ENCODE assay signal across 27 cellular contexts in genomic region chr6:125316621-125317020, GRCh38. TPM values are rescaled to one million over a fixed set of nuclear protein-coding genes. Genes with fewer than 3 reads are reported as not detected.
A peak's percentile ranks its signal among the peaks of the same experiment; 100 is the strongest.
DNase-seq lines count a peak whose midpoint lies in the region; ATAC-seq, FAIRE-seq and TF ChIP-seq lines count a peak whose summit lies in the region.
"Had no signal": no experiment of that assay in that cellular context is flagged by ENCODE, and none has a peak within 500 bp of the region (broad histone marks: within the 10 kb centered on the region; RNA-seq: fewer than 3 reads in every experiment).

No MANE protein-coding gene starts in this region.

- DNase-seq in C1 segment of cervical spinal cord (lab: John Stamatoyannopoulos, UW): peak in 12 of 14 donors; percentile 19 to 89 (median 71)
- no peak for DNase-seq in astrocyte (ENCODE audit: low read depth)
- peak; percentile 77 to 87 for DNase-seq in hippocampal formation (lab: John Stamatoyannopoulos, UW)
- no peak for DNase-seq in osteoblast (ENCODE audit: insufficient read length, low spot score, missing footprints)
- DNase-seq in SIG-M5 treated with dmso at 0.1 percent for 504 hours (lab: John Stamatoyannopoulos, UW; ENCODE audit: unreplicated experiment): no peak
- DNase-seq in stimulated activated effector memory CD8-positive, alpha-beta T cell treated with anti-CD3 and anti-CD28 coated beads, Interleukin-12 subunit alpha, Interleukin-12 subunit beta, amount 100 ng/mL, for 72 hours (ENCODE audit: low spot score in 2 of 2): no peak
- no peak for DNase-seq in dermis blood vessel endothelial cell
- no peak for DNase-seq in MG63
- DNase-seq: activated CD4-positive, CD25-positive, alpha-beta regulatory T cell treated with anti-CD3 and anti-CD28 coated beads, Interleukin-2, amount 50 U/mL, for 72 hours; activated naive CD4-positive, alpha-beta T cell treated with anti-CD3 and anti-CD28 coated beads, Interleukin-2, amount 10 ng/mL, durations not matched to agents 7 days and 5 days; activated T-cell treated with anti-CD3 and anti-CD28 coated beads, Interleukin-2, amount 50 U/mL, for 24 hours; BE2C; Caco-2; endodermal cell; esophagus squamous epithelium; left colon; mucosa of descending colon; MV-4-11; NCI-H1694; NCI-H2171 treated with DMSO at 0.1 percent for 48 hours; NCI-H526 treated with DMSO at 0.1 percent for 48 hours; stimulated activated CD4-positive, alpha-beta T cell treated with anti-CD3 and anti-CD28 coated beads, Interleukin-4, amount 100 ng/mL, for 24 hours; stimulated activated naive CD8-positive, alpha-beta T cell treated with anti-CD3 and anti-CD28 coated beads, Interleukin-15, Interleukin-2, amounts not matched to agents 100 U/mL and 50 U/mL, for 24 hours; SW 1271; upper lobe of left lung had no signal

- ATAC-seq in stimulated activated effector memory CD8-positive, alpha-beta T cell treated with anti-CD3 and anti-CD28 coated beads, Interleukin-12 subunit alpha, Interleukin-12 subunit beta, amount 100 ng/mL, for 72 hours: no peak
- ATAC-seq: left colon; mucosa of descending colon; stimulated activated naive CD8-positive, alpha-beta T cell treated with anti-CD3 and anti-CD28 coated beads, Interleukin-15, Interleukin-2, amounts not matched to agents 100 U/mL and 50 U/mL, for 24 hours had no signal

- no peak for FAIRE-seq in astrocyte (lab: Jason Lieb, UNC)
- FAIRE-seq: A204.1 had no signal

- H3K4me3 ChIP-seq in astrocyte (ENCODE audit: insufficient read depth, low read depth, low read length): no peak overlapping the region
- no peak overlapping the region for H3K4me3 ChIP-seq in osteoblast (ENCODE audit: insufficient read depth, low read length)
- H3K4me3 ChIP-seq in MG63: no peak overlapping the region
- H3K4me3 ChIP-seq: esophagus squamous epithelium, mucosa of descending colon, upper lobe of left lung had no signal

- H3K4me1 Mint-ChIP-seq in astrocyte (ENCODE audit: low read depth, unreplicated experiment): no peaks in the 10 kb centered on the region
- H3K4me1 Mint-ChIP-seq in stimulated activated effector memory CD8-positive, alpha-beta T cell treated with anti-CD3 and anti-CD28 coated beads, Interleukin-12 subunit alpha, Interleukin-12 subunit beta, amount 100 ng/mL, for 72 hours: no peaks in the 10 kb centered on the region
- H3K4me1 Mint-ChIP-seq: activated naive CD4-positive, alpha-beta T cell treated with anti-CD3 and anti-CD28 coated beads, Interleukin-2, amount 10 ng/mL, durations not matched to agents 7 days and 5 days; endodermal cell had no signal

- TF ChIP-seq CTCF in astrocyte (IDR thresholded peaks at IDR 0.05; ENCODE audit: insufficient read depth, low read depth, low read length) (no peak), osteoblast (IDR thresholded peaks at IDR 0.05; ENCODE audit: extremely low read depth, low read depth, low read length) (no peak)

- H3K4me1 ChIP-seq in astrocyte (ENCODE audit: insufficient read depth, low read length): no peaks in the 10 kb centered on the region
- H3K4me1 ChIP-seq in osteoblast (ENCODE audit: insufficient read depth, low read length): no peaks in the 10 kb centered on the region
- H3K4me1 ChIP-seq: BE2C, Caco-2, esophagus squamous epithelium, upper lobe of left lung had no signal

- no peaks in the 10 kb centered on the region for H3K79me2 ChIP-seq in astrocyte (ENCODE audit: insufficient read depth, low read length)
- no peaks in the 10 kb centered on the region for H3K79me2 ChIP-seq in osteoblast (ENCODE audit: insufficient read depth, low read length)

- H4K20me1 ChIP-seq in astrocyte (ENCODE audit: insufficient read depth, low read length) (no peaks in the 10 kb centered on the region), osteoblast (ENCODE audit: insufficient read depth, low read length) (no peaks in the 10 kb centered on the region)

- H3K36me3 Mint-ChIP-seq in astrocyte (ENCODE audit: low read depth, unreplicated experiment): no peaks in the 10 kb centered on the region
- peaks cover 6% of the 10 kb centered on the region for H3K36me3 Mint-ChIP-seq in stimulated activated effector memory CD8-positive, alpha-beta T cell treated with anti-CD3 and anti-CD28 coated beads, Interleukin-12 subunit alpha, Interleukin-12 subunit beta, amount 100 ng/mL, for 72 hours
- H3K36me3 Mint-ChIP-seq: activated naive CD4-positive, alpha-beta T cell treated with anti-CD3 and anti-CD28 coated beads, Interleukin-2, amount 10 ng/mL, durations not matched to agents 7 days and 5 days had no signal

- H3K27ac ChIP-seq in astrocyte (ENCODE audit: low read depth, low read length) (no peak overlapping the region), osteoblast (ENCODE audit: low read depth, low read length) (no peak overlapping the region)
- H3K27ac ChIP-seq: esophagus squamous epithelium, KMS-11, upper lobe of left lung had no signal

- H3K27me3 Mint-ChIP-seq in astrocyte (ENCODE audit: low read depth, unreplicated experiment): no peaks in the 10 kb centered on the region
- H3K27me3 Mint-ChIP-seq: activated naive CD4-positive, alpha-beta T cell treated with anti-CD3 and anti-CD28 coated beads, Interleukin-2, amount 10 ng/mL, durations not matched to agents 7 days and 5 days had no signal

- H3K27me3 ChIP-seq in astrocyte (ENCODE audit: insufficient read depth, low read length): no peaks in the 10 kb centered on the region
- H3K27me3 ChIP-seq in osteoblast (ENCODE audit: insufficient read depth, low read length): peaks cover 6% of the 10 kb centered on the region
- no peaks in the 10 kb centered on the region for H3K27me3 ChIP-seq in MG63
- H3K27me3 ChIP-seq: upper lobe of left lung had no signal

- H3K36me3 ChIP-seq in astrocyte (ENCODE audit: insufficient read depth, low read length) (no peaks in the 10 kb centered on the region), osteoblast (ENCODE audit: insufficient read depth, low read length) (no peaks in the 10 kb centered on the region), MG63 (no peaks in the 10 kb centered on the region)
- H3K36me3 ChIP-seq: BE2C, esophagus squamous epithelium, upper lobe of left lung had no signal

- H3K9me3 ChIP-seq in astrocyte (ENCODE audit: insufficient read depth, low read depth, low read length): no peaks in the 10 kb centered on the region
- H3K9me3 ChIP-seq in osteoblast (ENCODE audit: low read depth, low read length): no peaks in the 10 kb centered on the region
- H3K9me3 ChIP-seq in MG63: no peaks in the 10 kb centered on the region
- H3K9me3 ChIP-seq: BE2C, Caco-2, esophagus squamous epithelium, mucosa of descending colon, upper lobe of left lung had no signal

- no peak overlapping the region for H3K4me3 Mint-ChIP-seq in astrocyte (ENCODE audit: unreplicated experiment)
- no peak overlapping the region for H3K4me3 Mint-ChIP-seq in stimulated activated effector memory CD8-positive, alpha-beta T cell treated with anti-CD3 and anti-CD28 coated beads, Interleukin-12 subunit alpha, Interleukin-12 subunit beta, amount 100 ng/mL, for 72 hours
- H3K4me3 Mint-ChIP-seq: activated naive CD4-positive, alpha-beta T cell treated with anti-CD3 and anti-CD28 coated beads, Interleukin-2, amount 10 ng/mL, durations not matched to agents 7 days and 5 days; activated T-cell treated with anti-CD3 and anti-CD28 coated beads, Interleukin-2, amount 50 U/mL, for 24 hours; endodermal cell had no signal

- H3K9ac ChIP-seq in astrocyte (ENCODE audit: low read length): no peak overlapping the region
- H3K9ac ChIP-seq: KMS-11 had no signal

- H3K9me3 Mint-ChIP-seq in astrocyte (ENCODE audit: unreplicated experiment): no peaks in the 10 kb centered on the region
- no peaks in the 10 kb centered on the region for H3K9me3 Mint-ChIP-seq in stimulated activated effector memory CD8-positive, alpha-beta T cell treated with anti-CD3 and anti-CD28 coated beads, Interleukin-12 subunit alpha, Interleukin-12 subunit beta, amount 100 ng/mL, for 72 hours
- H3K9me3 Mint-ChIP-seq: activated naive CD4-positive, alpha-beta T cell treated with anti-CD3 and anti-CD28 coated beads, Interleukin-2, amount 10 ng/mL, durations not matched to agents 7 days and 5 days; activated T-cell treated with anti-CD3 and anti-CD28 coated beads, Interleukin-2, amount 50 U/mL, for 24 hours; endodermal cell had no signal

- H3K27ac Mint-ChIP-seq in astrocyte (ENCODE audit: unreplicated experiment): peak overlapping the region; percentile 38
- H3K27ac Mint-ChIP-seq in stimulated activated effector memory CD8-positive, alpha-beta T cell treated with anti-CD3 and anti-CD28 coated beads, Interleukin-12 subunit alpha, Interleukin-12 subunit beta, amount 100 ng/mL, for 72 hours: no peak overlapping the region
- H3K27ac Mint-ChIP-seq: activated naive CD4-positive, alpha-beta T cell treated with anti-CD3 and anti-CD28 coated beads, Interleukin-2, amount 10 ng/mL, durations not matched to agents 7 days and 5 days; activated T-cell treated with anti-CD3 and anti-CD28 coated beads, Interleukin-2, amount 50 U/mL, for 24 hours; endodermal cell had no signal

- H3K4me2 ChIP-seq in astrocyte (ENCODE audit: low read length): peak overlapping the region; percentile 46
- H3K4me2 ChIP-seq in osteoblast (ENCODE audit: insufficient read depth, low read length): peak overlapping the region; percentile 22
- H3K4me2 ChIP-seq: KMS-11 had no signal

- H2AFZ ChIP-seq in astrocyte (ENCODE audit: low read depth, low read length): peak overlapping the region; percentile 69
- H2AFZ ChIP-seq in osteoblast (ENCODE audit: low read length): peak overlapping the region; percentile 54

RNA-seq across cellular contexts. Expression of gene HDDC2, which starts 14.9 kb away (rescaled TPM):
- 53.5 and 59.5 TPM in 2 replicates for total RNA-seq in astrocyte
- total RNA-seq in osteoblast: 63.9 and 71.3 TPM in 2 replicates
- total RNA-seq in dermis blood vessel endothelial cell: 10.7 and 13.8 TPM in 2 replicates
- total RNA-seq in MG63 (2014; rRNA removed; shearing (Covaris generic); ENCODE audit: low replicate concordance): 125 and 151 TPM in 2 replicates

Comparison
In these comparisons a context has a peak if more than half of its experiments do, and no peak if none do; other contexts are left out.
1. DNase-seq: peak in C1 segment of cervical spinal cord (12 of 14) and hippocampal formation (2 of 2); none in astrocyte (single experiment), osteoblast (single experiment), SIG-M5 treated with dmso at 0.1 percent for 504 hours (single experiment), stimulated activated effector memory CD8-positive, alpha-beta T cell treated with anti-CD3 and anti-CD28 coated beads, Interleukin-12 subunit alpha, Interleukin-12 subunit beta, amount 100 ng/mL, for 72 hours (0 of 2), dermis blood vessel endothelial cell (single experiment) and MG63 (single experiment).